In genomic region chr10:13365168-13365687, GRCh38 we compare ENCODE assay signal across 24 cellular contexts.
"Had no signal": no experiment of that assay in that cellular context is flagged by ENCODE, and none has a peak within 500 bp of the region (broad histone marks: within the 10 kb centered on the region; RNA-seq: fewer than 3 reads in every experiment).

No MANE protein-coding gene starts in this region.

- H3K4me3 Mint-ChIP-seq: activated B cell treated with CpG ODN at 0.5 μM for 24 hours; activated CD4-positive, alpha-beta memory T cell treated with anti-CD3 and anti-CD28 coated beads for 36 hours; activated CD4-positive, alpha-beta T cell treated with anti-CD3 and anti-CD28 coated beads, Interleukin-2, amount 10 ng/mL, durations not matched to agents 7 days and 5 days; activated naive CD4-positive, alpha-beta T cell treated with anti-CD3 and anti-CD28 coated beads for 36 hours; activated naive CD8-positive, alpha-beta T cell; activated T-cell treated with anti-CD3 and anti-CD28 coated beads, Interleukin-2, amount 50 U/mL, for 4 hours; brain; central memory CD8-positive, alpha-beta T cell; T-helper 1 cell treated with Interleukin-12 subunit alpha and Interleukin-12 subunit beta and Interleukin-4 antibody, amounts not matched to agents 30 μg/mL and 1 μg/mL, for 36 hours had no signal

- DNase-seq: activated B cell treated with CpG ODN at 0.5 μM for 24 hours; activated CD4-positive, alpha-beta memory T cell treated with anti-CD3 and anti-CD28 coated beads for 36 hours; activated CD4-positive, alpha-beta T cell treated with anti-CD3 and anti-CD28 coated beads, Interleukin-2, amount 10 ng/mL, durations not matched to agents 7 days and 5 days; activated CD8-positive, alpha-beta memory T cell treated with anti-CD3 and anti-CD28 coated beads for 24 hours; activated gamma-delta T cell; activated naive CD4-positive, alpha-beta T cell treated with anti-CD3 and anti-CD28 coated beads for 36 hours; activated T-cell treated with anti-CD3 and anti-CD28 coated beads, Interleukin-2, amount 50 U/mL, for 4 hours; amygdala; NCI-H1105 treated with DMSO at 0.1 percent for 48 hours; NCI-H1436 treated with DMSO at 0.1 percent for 48 hours; NCI-H187; NCI-H2081; NCI-H446 treated with DMSO at 0.1 percent for 48 hours; NCI-H524 treated with DMSO at 0.1 percent for 48 hours; NCI-H82; SHP77; T-helper 9 cell had no signal

- H3K9me3 ChIP-seq: SJSA1 had no signal

- H3K4me1 ChIP-seq: SJSA1 had no signal

- FAIRE-seq: astrocyte, TTC549 had no signal

- H3K27me3 ChIP-seq: SJSA1 had no signal

- H3K4me3 ChIP-seq: SJSA1 had no signal

- H3K4me1 Mint-ChIP-seq: activated B cell treated with CpG ODN at 0.5 μM for 24 hours; activated CD4-positive, alpha-beta T cell treated with anti-CD3 and anti-CD28 coated beads, Interleukin-2, amount 10 ng/mL, durations not matched to agents 7 days and 5 days; brain; central memory CD8-positive, alpha-beta T cell had no signal

- H3K9me3 Mint-ChIP-seq: activated B cell treated with CpG ODN at 0.5 μM for 24 hours; activated CD4-positive, alpha-beta memory T cell treated with anti-CD3 and anti-CD28 coated beads for 36 hours; activated CD4-positive, alpha-beta T cell treated with anti-CD3 and anti-CD28 coated beads, Interleukin-2, amount 10 ng/mL, durations not matched to agents 7 days and 5 days; activated naive CD4-positive, alpha-beta T cell treated with anti-CD3 and anti-CD28 coated beads for 36 hours; activated T-cell treated with anti-CD3 and anti-CD28 coated beads, Interleukin-2, amount 50 U/mL, for 4 hours; brain; central memory CD8-positive, alpha-beta T cell; T-helper 1 cell treated with Interleukin-12 subunit alpha and Interleukin-12 subunit beta and Interleukin-4 antibody, amounts not matched to agents 30 μg/mL and 1 μg/mL, for 36 hours had no signal

- H3K36me3 ChIP-seq: SJSA1 had no signal

- H3K27me3 Mint-ChIP-seq: activated B cell treated with CpG ODN at 0.5 μM for 24 hours; activated CD4-positive, alpha-beta T cell treated with anti-CD3 and anti-CD28 coated beads, Interleukin-2, amount 10 ng/mL, durations not matched to agents 7 days and 5 days; activated naive CD8-positive, alpha-beta T cell; brain; central memory CD8-positive, alpha-beta T cell had no signal

- H3K27ac ChIP-seq: SJSA1 had no signal

- H3K27ac Mint-ChIP-seq: activated B cell treated with CpG ODN at 0.5 μM for 24 hours; activated CD4-positive, alpha-beta memory T cell treated with anti-CD3 and anti-CD28 coated beads for 36 hours; activated CD4-positive, alpha-beta T cell treated with anti-CD3 and anti-CD28 coated beads, Interleukin-2, amount 10 ng/mL, durations not matched to agents 7 days and 5 days; activated naive CD4-positive, alpha-beta T cell treated with anti-CD3 and anti-CD28 coated beads for 36 hours; activated naive CD8-positive, alpha-beta T cell; brain; T-helper 1 cell treated with Interleukin-12 subunit alpha and Interleukin-12 subunit beta and Interleukin-4 antibody, amounts not matched to agents 30 μg/mL and 1 μg/mL, for 36 hours had no signal

- H3K36me3 Mint-ChIP-seq: activated CD4-positive, alpha-beta memory T cell treated with anti-CD3 and anti-CD28 coated beads for 36 hours; activated naive CD8-positive, alpha-beta T cell; brain had no signal
